Comparison of ENCODE assay signal across 12 cellular contexts in the genomic region with DNA sequence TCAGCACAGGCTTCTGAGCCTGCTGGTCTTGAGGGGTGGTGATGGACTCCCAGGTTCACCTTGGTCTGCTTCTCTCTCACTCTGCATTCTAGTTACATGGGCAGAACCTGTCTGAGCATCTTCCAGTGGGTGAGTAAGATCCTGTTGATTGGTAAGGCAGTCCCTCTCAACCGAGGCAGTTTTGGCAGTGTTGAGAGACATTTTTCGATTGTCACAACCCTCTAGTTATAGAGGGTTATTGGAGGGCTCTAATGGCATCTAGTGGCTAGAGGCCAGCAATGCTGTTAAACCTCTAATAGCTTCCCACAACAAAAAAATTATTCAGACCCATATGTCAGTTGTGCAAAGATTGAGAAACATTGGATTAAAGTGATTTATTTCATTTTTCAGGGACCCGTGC. TPM values are rescaled to one million over a fixed set of nuclear protein-coding genes. Genes with fewer than 3 reads are reported as not detected.
A peak's percentile ranks its signal among the peaks of the same experiment; 100 is the strongest.
DNase-seq lines count a peak whose midpoint lies in the region; ATAC-seq and TF ChIP-seq lines count a peak whose summit lies in the region.
"Had no signal": no experiment of that assay in that cellular context is flagged by ENCODE, and none has a peak within 500 bp of the region (broad histone marks: within the 10 kb centered on the region; RNA-seq: fewer than 3 reads in every experiment).

No MANE protein-coding gene starts in this region.

- intact Hi-C loops in esophagus squamous epithelium (cut with DNase I) = no loop called here

- H3K9me3 ChIP-seq in RWPE2 (ENCODE audit: severe bottlenecking) = no peaks in the 10 kb centered on the region
- no peaks in the 10 kb centered on the region for H3K9me3 ChIP-seq in esophagus squamous epithelium
- no peaks in the 10 kb centered on the region for H3K9me3 ChIP-seq in WERI-Rb-1 (ENCODE audit: severe bottlenecking)
- H3K9me3 ChIP-seq: adrenal gland, heart left ventricle, psoas muscle, transverse colon had no signal

- no peaks in the 10 kb centered on the region for H3K9me3 Mint-ChIP-seq in activated T-cell treated with anti-CD3 and anti-CD28 coated beads, Interleukin-2, amount 50 U/mL, for 24 hours
- no peaks in the 10 kb centered on the region for H3K9me3 Mint-ChIP-seq in naive thymus-derived CD8-positive, alpha-beta T cell

- no peak for DNase-seq in activated T-cell treated with anti-CD3 and anti-CD28 coated beads, Interleukin-2, amount 50 U/mL, for 24 hours
- no peak for DNase-seq in activated T-cell treated with anti-CD3 and anti-CD28 coated beads, Interleukin-2, amount 50 U/mL, for 48 hours
- DNase-seq in RWPE2 (ENCODE audit: low spot score) = no peak
- no peak for DNase-seq in naive thymus-derived CD8-positive, alpha-beta T cell
- no peak for DNase-seq in esophagus squamous epithelium (lab: John Stamatoyannopoulos, UW)
- no peak for DNase-seq in DMS53 (lab: John Stamatoyannopoulos, UW)
- DNase-seq in WERI-Rb-1 = no peak

- no peak for TF ChIP-seq POLR2A in esophagus squamous epithelium (IDR thresholded peaks at IDR 0.05)

- H3K4me1 Mint-ChIP-seq in activated T-cell treated with anti-CD3 and anti-CD28 coated beads, Interleukin-2, amount 50 U/mL, for 24 hours (ENCODE audit: low read depth) = peaks cover 94% of the 10 kb centered on the region
- H3K4me1 Mint-ChIP-seq in naive thymus-derived CD8-positive, alpha-beta T cell = peaks cover 41 to 92% (median 71%) of the 10 kb centered on the region in 4 donors

- H3K4me3 Mint-ChIP-seq in activated T-cell treated with anti-CD3 and anti-CD28 coated beads, Interleukin-2, amount 50 U/mL, for 24 hours = no peak overlapping the region
- peak overlapping the region in 2 of 10 donors; percentile 1 to 25 for H3K4me3 Mint-ChIP-seq in naive thymus-derived CD8-positive, alpha-beta T cell

- no peaks in the 10 kb centered on the region for H3K27me3 ChIP-seq in RWPE2 (ENCODE audit: insufficient read depth, poor library complexity, severe bottlenecking)
- H3K27me3 ChIP-seq in esophagus squamous epithelium = no peaks in the 10 kb centered on the region
- no peaks in the 10 kb centered on the region for H3K27me3 ChIP-seq in WERI-Rb-1 (ENCODE audit: insufficient read depth, low read depth, severe bottlenecking)
- H3K27me3 ChIP-seq: adrenal gland, heart left ventricle, transverse colon had no signal

- POLR2A ChIA-PET in naive thymus-derived CD8-positive, alpha-beta T cell (lab: Charles Lee) = interaction anchor here (0.8 to 4.7 kb wide), 2 partner anchors 9 to 125 kb away, joined by 3 to 25 read pairs; no protein-coding TSS in a partner anchor

- peaks cover 2% of the 10 kb centered on the region for H3K36me3 Mint-ChIP-seq in activated T-cell treated with anti-CD3 and anti-CD28 coated beads, Interleukin-2, amount 50 U/mL, for 24 hours (ENCODE audit: low read depth)
- no peaks in the 10 kb centered on the region for H3K36me3 Mint-ChIP-seq in naive thymus-derived CD8-positive, alpha-beta T cell

- H3K4me1 ChIP-seq in RWPE2 (ENCODE audit: insufficient read depth, poor library complexity, severe bottlenecking) (no peaks in the 10 kb centered on the region), esophagus squamous epithelium (peaks cover 0 to 33% (median 4%) of the 10 kb centered on the region in 3 donors)
- H3K4me1 ChIP-seq: psoas muscle had no signal

- H3K4me3 ChIP-seq in RWPE2 (ENCODE audit: severe bottlenecking) (no peak overlapping the region), esophagus squamous epithelium (no peak overlapping the region), WERI-Rb-1 (ENCODE audit: low read depth, low read length) (no peak overlapping the region)
- H3K4me3 ChIP-seq: adrenal gland, heart left ventricle, psoas muscle, transverse colon had no signal

- WGBS in esophagus squamous epithelium, 2 donors = 49 to 71% methylated on average over 2 to 3 of the region's 3 CpGs

- TF ChIP-seq CTCF in GM12872 (IDR thresholded peaks at IDR 0.05; ENCODE audit: insufficient read depth, low read depth, low read length) (peak; percentile 44; the same call in 1 of the 3 replicates), RWPE2 (IDR thresholded peaks at IDR 0.05; ENCODE audit: poor library complexity, severe bottlenecking) (no peak), esophagus squamous epithelium (IDR thresholded peaks at IDR 0.05) (no peak), WERI-Rb-1 (IDR thresholded peaks at IDR 0.05; ENCODE audit: low read depth, low read length) (no peak)

- H3K27me3 Mint-ChIP-seq in activated T-cell treated with anti-CD3 and anti-CD28 coated beads, Interleukin-2, amount 50 U/mL, for 24 hours = no peaks in the 10 kb centered on the region
- H3K27me3 Mint-ChIP-seq in naive thymus-derived CD8-positive, alpha-beta T cell = no peaks in the 10 kb centered on the region

- peak; percentile 35; the same call in 1 of the 3 replicates for ATAC-seq in RWPE2 (ENCODE audit: low read depth)
- ATAC-seq in naive thymus-derived CD8-positive, alpha-beta T cell = peak in 1 of 2 donors; percentile 23

- H3K27ac ChIP-seq in RWPE2 (ENCODE audit: poor library complexity, severe bottlenecking) = no peak overlapping the region
- no peak overlapping the region for H3K27ac ChIP-seq in esophagus squamous epithelium
- H3K27ac ChIP-seq in WERI-Rb-1 = no peak overlapping the region
- H3K27ac ChIP-seq: adrenal gland, psoas muscle, transverse colon had no signal

- H3K27ac Mint-ChIP-seq in activated T-cell treated with anti-CD3 and anti-CD28 coated beads, Interleukin-2, amount 50 U/mL, for 24 hours = peak overlapping the region; percentile 33
- H3K27ac Mint-ChIP-seq in naive thymus-derived CD8-positive, alpha-beta T cell = peak overlapping the region in 6 of 10 donors; percentile 12 to 86 (median 72)

- no peaks in the 10 kb centered on the region for H3K36me3 ChIP-seq in RWPE2 (ENCODE audit: low read depth)
- H3K36me3 ChIP-seq in esophagus squamous epithelium = no peaks in the 10 kb centered on the region
- peaks cover under 1% of the 10 kb centered on the region; the same call in 1 of the 2 replicates for H3K36me3 ChIP-seq in WERI-Rb-1
- H3K36me3 ChIP-seq: adrenal gland, heart left ventricle, transverse colon had no signal

RNA-seq across cellular contexts. Expression of gene MGAT5, which starts 9.3 kb away (rescaled TPM):
- 10 to 100 TPM; 54.6 to 61.1 TPM for total RNA-seq in naive thymus-derived CD8-positive, alpha-beta T cell
- polyA plus RNA-seq in naive thymus-derived CD8-positive, alpha-beta T cell = 1 to 10 TPM; 3.6 to 5.8 (median 5.6) TPM
- 10 to 100 TPM; 14.2 to 29.2 (median 24.6) TPM for total RNA-seq in esophagus squamous epithelium
